Comparison of ENCODE assay signal across 1 cellular context in genomic region chr14:95537298-95538089, GRCh38.
TF ChIP-seq lines count a peak whose summit lies in the region.

No MANE protein-coding gene starts in this region.

TF ChIP-seq in liver, 16 proteins besides CTCF, POLR2A, EP300 and RAD21 (continued from another document):
- TF ChIP-seq MAX (IDR thresholded peaks at IDR 0.05) (peak; percentile 81), EGR1 (IDR thresholded peaks at IDR 0.05; ENCODE audit: low read depth in 2 of 2) (peak in 1 of 2 donors; percentile 28), FOXA2 (IDR thresholded peaks at IDR 0.05) (peak; percentile 92), RXRA (IDR thresholded peaks at IDR 0.05) (peak; percentile 79 to 92), HNF4A (conservative IDR thresholded peaks at IDR 0.05) (peak; percentile 78 to 87), ZBTB33 (IDR thresholded peaks at IDR 0.05) (peak; percentile 60), NR2F2 (IDR thresholded peaks at IDR 0.05) (no peak), HNF4G (IDR thresholded peaks at IDR 0.05) (no peak), ATF3 (IDR thresholded peaks at IDR 0.05) (peak; percentile 56), JUND (IDR thresholded peaks at IDR 0.05) (peak; percentile 45 to 80), YY1 (IDR thresholded peaks at IDR 0.05) (peak; percentile 76), REST (IDR thresholded peaks at IDR 0.05) (peak; percentile 83), FOXA1 (IDR thresholded peaks at IDR 0.05) (peak; percentile 86), GABPA (IDR thresholded peaks at IDR 0.05 in 1 of 2, conservative IDR thresholded peaks at IDR 0.05 in 1 of 2) (no peak)
TF ChIP-seq in liver: peak in this region for 13.
